ENCODE assay signal across 7 cellular contexts in the genomic region with DNA sequence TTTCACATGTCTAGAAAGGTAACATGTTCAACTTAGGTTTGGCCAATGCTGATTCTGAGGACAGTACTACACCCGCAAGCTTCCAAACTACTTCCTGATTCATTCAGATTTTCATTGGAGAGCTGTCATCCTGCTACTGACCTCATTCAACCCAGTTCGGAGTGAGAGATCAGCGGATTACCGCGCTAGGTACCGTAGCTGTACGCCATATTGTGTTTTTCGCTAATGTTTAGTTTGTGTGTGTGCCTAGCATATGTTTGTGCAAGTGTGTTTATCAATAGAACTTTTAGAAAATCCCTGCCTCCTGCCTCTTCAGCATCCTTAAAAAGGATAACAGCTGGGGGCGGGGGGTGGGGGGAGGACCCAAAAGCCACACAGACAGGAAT. TPM values are rescaled to one million over a fixed set of nuclear protein-coding genes. Genes with fewer than 3 reads are reported as not detected.
A peak's percentile ranks its signal among the peaks of the same experiment; 100 is the strongest.
DNase-seq lines count a peak whose midpoint lies in the region; ATAC-seq and TF ChIP-seq lines count a peak whose summit lies in the region.

No MANE protein-coding gene starts in this region.

- peak; percentile 19 for DNase-seq in GM10248 (ENCODE audit: extremely low spot score)
- DNase-seq in NCI-H1092 treated with DMSO at 0.1 percent for 48 hours (lab: John Stamatoyannopoulos, UW), result peak; percentile 75
- DNase-seq in T-cell, result peak in 33 of 34 experiments; percentile 6 to 59 (median 34)
- DNase-seq in MCF 10A (ENCODE audit: unreplicated experiment), result peak; percentile 47
- DNase-seq in iPS-NIHi11 (ENCODE audit: low spot score), result peak; percentile 13

- peak overlapping the region; percentile 62 to 95 (median 76) for H3K4me3 ChIP-seq in skin epidermis

- no TSS peak for BruUV-seq in MCF 10A (replicated peaks; lab: Mats Ljungman, UMichigan)

- H3K4me3 Mint-ChIP-seq in T-cell, result peak overlapping the region; percentile 95 to 98 (median 96)
- H3K4me3 Mint-ChIP-seq in MCF 10A (ENCODE audit: unreplicated experiment), result peak overlapping the region; percentile 82

- H3K27ac ChIP-seq in skin epidermis, result peak overlapping the region; percentile 72 to 98 (median 94)

- H3K27ac Mint-ChIP-seq in T-cell, result peak overlapping the region; percentile 96 to 97
- peak overlapping the region; percentile 97 for H3K27ac Mint-ChIP-seq in MCF 10A (ENCODE audit: low read depth, unreplicated experiment)

- H3K9me3 Mint-ChIP-seq in T-cell (peaks cover 0 to 4% (median 3%) of the 10 kb centered on the region in 3 donors), MCF 10A (ENCODE audit: unreplicated experiment) (no peaks in the 10 kb centered on the region)

- ATAC-seq in T-cell (replicated peaks in 1 of 4) (no peak), GM18870 (IDR thresholded peaks at IDR 0.05; ENCODE audit: unreplicated experiment) (no peak)

- peaks cover 35 to 50% (median 46%) of the 10 kb centered on the region in 3 donors for H3K4me1 Mint-ChIP-seq in T-cell
- H3K4me1 Mint-ChIP-seq in MCF 10A (ENCODE audit: insufficient read depth, unreplicated experiment), result peaks cover 6% of the 10 kb centered on the region

- no peak for TF ChIP-seq CTCF in GM10248 (IDR thresholded peaks at IDR 0.05; ENCODE audit: control extremely low read depth, extremely low read depth, low read depth, missing control alignments)
- TF ChIP-seq CTCF in MCF 10A (IDR thresholded peaks at IDR 0.05; ENCODE audit: unreplicated experiment), result no peak

- intact Hi-C loops in MCF 10A (cut with micrococcal nuclease), result loop anchor here (5.0 kb wide), 1 partner anchor 49 kb away; no protein-coding TSS in a partner anchor

- H3K27me3 Mint-ChIP-seq in T-cell (no peaks in the 10 kb centered on the region), MCF 10A (ENCODE audit: insufficient read depth, unreplicated experiment) (no peaks in the 10 kb centered on the region)

- CTCF ChIA-PET in GM10248 (lab: Yijun Ruan, JAX), result interaction anchor here (1.0 to 2.6 kb wide), 8 partner anchors 11 to 994 kb away, joined by 3 to 7 read pairs (median 4); no protein-coding TSS in a partner anchor
- CTCF ChIA-PET in T-cell (lab: Charles Lee), result interaction anchor here (0.5 to 4.0 kb wide), 18 partner anchors 18 to 1612 kb away, joined by 3 to 41 read pairs (median 4); no protein-coding TSS in a partner anchor
- CTCF ChIA-PET in MCF 10A (lab: Yijun Ruan, JAX), result interaction anchor here (0.6 to 2.2 kb wide), 4 partner anchors 22 to 55 kb away, joined by 3 to 8 read pairs (median 7); no protein-coding TSS in a partner anchor

- H3K36me3 Mint-ChIP-seq in T-cell, result peaks cover 21% of the 10 kb centered on the region
- H3K36me3 Mint-ChIP-seq in MCF 10A (ENCODE audit: insufficient read depth, unreplicated experiment), result no peaks in the 10 kb centered on the region

- POLR2A ChIA-PET in GM10248 (lab: Yijun Ruan, JAX) (interaction anchor here (0.7 to 2.0 kb wide), 3 partner anchors 11 to 32 kb away, joined by 4 to 6 read pairs (median 6); no protein-coding TSS in a partner anchor), T-cell (lab: Charles Lee) (interaction anchor here (0.5 to 4.0 kb wide), 19 partner anchors 8 to 933 kb away, joined by 3 to 38 read pairs (median 5); no protein-coding TSS in a partner anchor), MCF 10A (lab: Yijun Ruan, JAX) (interaction anchor here (0.6 to 5.0 kb wide), 17 partner anchors 11 to 739 kb away, joined by 3 to 49 read pairs (median 6); no protein-coding TSS in a partner anchor)

RNA-seq across cellular contexts. Expression of a gene that starts 1.1 kb away (rescaled TPM):
- total RNA-seq in T-cell, result 10 to 100 TPM; 43.1 to 80.7 (median 48.4) TPM
- total RNA-seq in MCF 10A (2022), result 10.7 and 11.6 TPM in 2 replicates

Comparison
In these comparisons a context has a peak if more than half of its experiments do, and no peak if none do; other contexts are left out.
1. DNase-seq: peak in every context shown above with its lines; median percentile 75 in NCI-H1092 treated with DMSO at 0.1 percent for 48 hours; 47 in MCF 10A; 34 in T-cell; 19 in GM10248; 13 in iPS-NIHi11.